Comparison of ENCODE assay signal across 3 cellular contexts in genomic region chr1:158830904-158831507, GRCh38.
TF ChIP-seq lines count a peak whose summit lies in the region.

TSS of gene MNDA (plus strand) at chr1:158831351. CDS start at chr1:158842154, 10,803 bp downstream.

TF ChIP-seq in liver, 16 proteins besides CTCF, POLR2A, EP300 and RAD21:
- TF ChIP-seq ZBTB33 (IDR thresholded peaks at IDR 0.05) (no peak), YY1 (IDR thresholded peaks at IDR 0.05) (peak; percentile 42)
TF ChIP-seq in liver: peak in this region for 1.

TF ChIP-seq in HepG2, 621 proteins besides CTCF, POLR2A, EP300 and RAD21:
- TF ChIP-seq PHB2 (IDR thresholded peaks at IDR 0.05; ENCODE audit: partially characterized antibody), result no peak
- TF ChIP-seq ZNF503 (CRISPR knock-in tag; IDR thresholded peaks at IDR 0.05), result no peak
- TF ChIP-seq NCOA2 (CRISPR knock-in tag; IDR thresholded peaks at IDR 0.05), result no peak
- no peak for TF ChIP-seq ZFP37 (CRISPR knock-in tag; IDR thresholded peaks at IDR 0.05; ENCODE audit: borderline replicate concordance)
- TF ChIP-seq ATF7 (IDR thresholded peaks at IDR 0.05), result no peak
- TF ChIP-seq ATF7 (CRISPR knock-in tag; IDR thresholded peaks at IDR 0.05), result no peak
- no peak for TF ChIP-seq TARDBP (CRISPR knock-in tag; IDR thresholded peaks at IDR 0.05)
- TF ChIP-seq RCOR2 (CRISPR knock-in tag; IDR thresholded peaks at IDR 0.05), result no peak
- no peak for TF ChIP-seq ZIK1 (CRISPR knock-in tag; IDR thresholded peaks at IDR 0.05; ENCODE audit: borderline replicate concordance, low read depth)
- TF ChIP-seq MAF1 (CRISPR knock-in tag; IDR thresholded peaks at IDR 0.05; ENCODE audit: borderline replicate concordance), result no peak
- TF ChIP-seq ZNF749 (CRISPR knock-in tag; IDR thresholded peaks at IDR 0.05; ENCODE audit: borderline replicate concordance), result no peak
- no peak for TF ChIP-seq TCF12 (IDR thresholded peaks at IDR 0.05)
- TF ChIP-seq TCF12 (CRISPR knock-in tag; IDR thresholded peaks at IDR 0.05), result no peak
- TF ChIP-seq KLF9 (CRISPR knock-in tag; IDR thresholded peaks at IDR 0.05; ENCODE audit: low read depth), result no peak
- TF ChIP-seq ZNF251 (CRISPR knock-in tag; IDR thresholded peaks at IDR 0.05), result no peak
- no peak for TF ChIP-seq ZNF713 (CRISPR knock-in tag; IDR thresholded peaks at IDR 0.05)
- no peak for TF ChIP-seq SOX6 (IDR thresholded peaks at IDR 0.05)
- no peak for TF ChIP-seq SOX6 (CRISPR knock-in tag; IDR thresholded peaks at IDR 0.05)
- TF ChIP-seq, protein P1, sequence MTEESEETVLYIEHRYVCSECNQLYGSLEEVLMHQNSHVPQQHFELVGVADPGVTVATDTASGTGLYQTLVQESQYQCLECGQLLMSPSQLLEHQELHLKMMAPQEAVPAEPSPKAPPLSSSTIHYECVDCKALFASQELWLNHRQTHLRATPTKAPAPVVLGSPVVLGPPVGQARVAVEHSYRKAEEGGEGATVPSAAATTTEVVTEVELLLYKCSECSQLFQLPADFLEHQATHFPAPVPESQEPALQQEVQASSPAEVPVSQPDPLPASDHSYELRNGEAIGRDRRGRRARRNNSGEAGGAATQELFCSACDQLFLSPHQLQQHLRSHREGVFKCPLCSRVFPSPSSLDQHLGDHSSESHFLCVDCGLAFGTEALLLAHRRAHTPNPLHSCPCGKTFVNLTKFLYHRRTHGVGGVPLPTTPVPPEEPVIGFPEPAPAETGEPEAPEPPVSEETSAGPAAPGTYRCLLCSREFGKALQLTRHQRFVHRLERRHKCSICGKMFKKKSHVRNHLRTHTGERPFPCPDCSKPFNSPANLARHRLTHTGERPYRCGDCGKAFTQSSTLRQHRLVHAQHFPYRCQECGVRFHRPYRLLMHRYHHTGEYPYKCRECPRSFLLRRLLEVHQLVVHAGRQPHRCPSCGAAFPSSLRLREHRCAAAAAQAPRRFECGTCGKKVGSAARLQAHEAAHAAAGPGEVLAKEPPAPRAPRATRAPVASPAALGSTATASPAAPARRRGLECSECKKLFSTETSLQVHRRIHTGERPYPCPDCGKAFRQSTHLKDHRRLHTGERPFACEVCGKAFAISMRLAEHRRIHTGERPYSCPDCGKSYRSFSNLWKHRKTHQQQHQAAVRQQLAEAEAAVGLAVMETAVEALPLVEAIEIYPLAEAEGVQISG (CRISPR knock-in tag; IDR thresholded peaks at IDR 0.05), result no peak
- TF ChIP-seq ATM (IDR thresholded peaks at IDR 0.05; ENCODE audit: borderline replicate concordance), result no peak
- TF ChIP-seq, protein P2, sequence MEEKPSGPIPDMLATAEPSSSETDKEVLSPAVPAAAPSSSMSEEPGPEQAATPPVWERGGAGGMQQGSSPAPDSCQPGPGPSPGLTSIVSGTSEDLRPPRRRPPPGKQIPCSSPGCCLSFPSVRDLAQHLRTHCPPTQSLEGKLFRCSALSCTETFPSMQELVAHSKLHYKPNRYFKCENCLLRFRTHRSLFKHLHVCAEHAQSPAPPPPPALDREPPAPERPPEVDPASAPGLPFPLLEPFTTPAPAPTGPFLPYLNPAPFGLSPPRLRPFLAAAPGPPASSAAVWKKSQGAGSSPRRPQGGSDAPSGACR (CRISPR knock-in tag; IDR thresholded peaks at IDR 0.05), result no peak

TF ChIP-seq in GM12878, 131 proteins besides CTCF, POLR2A, EP300 and RAD21 (continues in another document):
- TF ChIP-seq IRF4 (IDR thresholded peaks at IDR 0.05; ENCODE audit: low read depth, low read length) (peak; percentile 79; the same call in 1 of the 2 replicates), IRF5 (IDR thresholded peaks at IDR 0.05; ENCODE audit: borderline replicate concordance) (no peak), SMARCA5 (IDR thresholded peaks at IDR 0.05) (0 out of 2 replicates have a peak, but pooled peaks have one; percentile 36), E4F1 (IDR thresholded peaks at IDR 0.05; ENCODE audit: borderline replicate concordance, partially characterized antibody) (no peak), HDAC6 (IDR thresholded peaks at IDR 0.05; ENCODE audit: unreplicated experiment) (no peak), MTA2 (IDR thresholded peaks at IDR 0.05; ENCODE audit: low read depth) (peak; percentile 13; the same call in 1 of the 2 replicates), MXI1 (IDR thresholded peaks at IDR 0.05; ENCODE audit: low read depth, low read length) (peak; percentile 58; the same call in 1 of the 2 replicates), BACH1 (IDR thresholded peaks at IDR 0.05; ENCODE audit: borderline replicate concordance) (no peak), NFYA (IDR thresholded peaks at IDR 0.05; ENCODE audit: borderline replicate concordance, low read depth, low read length) (no peak), CREB1 (IDR thresholded peaks at IDR 0.05; ENCODE audit: low read depth) (peak; percentile 45; the same call in 1 of the 2 replicates), STAT1 (conservative IDR thresholded peaks at IDR 0.05) (no peak), NBN (IDR thresholded peaks at IDR 0.05) (0 out of 2 replicates have a peak, but pooled peaks have one; percentile 49), LARP7 (IDR thresholded peaks at IDR 0.05) (no peak), RAD51 (IDR thresholded peaks at IDR 0.05) (0 out of 2 replicates have a peak, but pooled peaks have one; percentile 34), PAX5 (IDR thresholded peaks at IDR 0.05; ENCODE audit: borderline replicate concordance, low read depth, low read length) (no peak), STAT3 (IDR thresholded peaks at IDR 0.05; ENCODE audit: low read depth, low read length) (0 out of 2 replicates have a peak, but pooled peaks have one; percentile 48), KLF5 (IDR thresholded peaks at IDR 0.05; ENCODE audit: partially characterized antibody) (no peak), NFIC (IDR thresholded peaks at IDR 0.05; ENCODE audit: low read depth, low read length) (peak; percentile 31; the same call in 1 of the 2 replicates), ETV6 (conservative IDR thresholded peaks at IDR 0.05 in 1 of 2, IDR thresholded peaks at IDR 0.05 in 1 of 2; ENCODE audit: borderline replicate concordance in 1 of 2, low read depth in 1 of 2) (no peak; a peak in 1 of 4 replicates), HCFC1 (IDR thresholded peaks at IDR 0.05; ENCODE audit: low read length) (no peak), RUNX3 (IDR thresholded peaks at IDR 0.05; ENCODE audit: low read length) (peak; percentile 24), PAX8 (IDR thresholded peaks at IDR 0.05) (peak; percentile 52; the same call in 1 of the 2 replicates), ESRRA (IDR thresholded peaks at IDR 0.05; ENCODE audit: low read length) (no peak), MEF2A (IDR thresholded peaks at IDR 0.05; ENCODE audit: insufficient read depth, low read depth, low read length) (peak; percentile 47; the same call in 1 of the 2 replicates), CREM (IDR thresholded peaks at IDR 0.05; ENCODE audit: low read depth) (peak; percentile 37; the same call in 1 of the 2 replicates), MEF2B (IDR thresholded peaks at IDR 0.05; ENCODE audit: partially characterized antibody, poor library complexity, severe bottlenecking) (peak; percentile 5), ATF7 (IDR thresholded peaks at IDR 0.05; ENCODE audit: low read depth) (peak; percentile 92), TCF7 (IDR thresholded peaks at IDR 0.05; ENCODE audit: borderline replicate concordance) (peak; percentile 80), RCOR1 (conservative IDR thresholded peaks at IDR 0.05; ENCODE audit: low read depth, low read length) (0 out of 2 replicates have a peak, but pooled peaks have one; percentile 26)
- TF ChIP-seq, protein P3, sequence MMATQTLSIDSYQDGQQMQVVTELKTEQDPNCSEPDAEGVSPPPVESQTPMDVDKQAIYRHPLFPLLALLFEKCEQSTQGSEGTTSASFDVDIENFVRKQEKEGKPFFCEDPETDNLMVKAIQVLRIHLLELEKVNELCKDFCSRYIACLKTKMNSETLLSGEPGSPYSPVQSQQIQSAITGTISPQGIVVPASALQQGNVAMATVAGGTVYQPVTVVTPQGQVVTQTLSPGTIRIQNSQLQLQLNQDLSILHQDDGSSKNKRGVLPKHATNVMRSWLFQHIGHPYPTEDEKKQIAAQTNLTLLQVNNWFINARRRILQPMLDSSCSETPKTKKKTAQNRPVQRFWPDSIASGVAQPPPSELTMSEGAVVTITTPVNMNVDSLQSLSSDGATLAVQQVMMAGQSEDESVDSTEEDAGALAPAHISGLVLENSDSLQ (IDR thresholded peaks at IDR 0.05), result peak; percentile 81
- TF ChIP-seq, protein P4, sequence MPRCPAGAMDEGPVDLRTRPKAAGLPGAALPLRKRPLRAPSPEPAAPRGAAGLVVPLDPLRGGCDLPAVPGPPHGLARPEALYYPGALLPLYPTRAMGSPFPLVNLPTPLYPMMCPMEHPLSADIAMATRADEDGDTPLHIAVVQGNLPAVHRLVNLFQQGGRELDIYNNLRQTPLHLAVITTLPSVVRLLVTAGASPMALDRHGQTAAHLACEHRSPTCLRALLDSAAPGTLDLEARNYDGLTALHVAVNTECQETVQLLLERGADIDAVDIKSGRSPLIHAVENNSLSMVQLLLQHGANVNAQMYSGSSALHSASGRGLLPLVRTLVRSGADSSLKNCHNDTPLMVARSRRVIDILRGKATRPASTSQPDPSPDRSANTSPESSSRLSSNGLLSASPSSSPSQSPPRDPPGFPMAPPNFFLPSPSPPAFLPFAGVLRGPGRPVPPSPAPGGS (IDR thresholded peaks at IDR 0.05; ENCODE audit: borderline replicate concordance, insufficient read depth, low read depth, low read length, poor library complexity, severe bottlenecking), result no peak
- TF ChIP-seq, protein P5, sequence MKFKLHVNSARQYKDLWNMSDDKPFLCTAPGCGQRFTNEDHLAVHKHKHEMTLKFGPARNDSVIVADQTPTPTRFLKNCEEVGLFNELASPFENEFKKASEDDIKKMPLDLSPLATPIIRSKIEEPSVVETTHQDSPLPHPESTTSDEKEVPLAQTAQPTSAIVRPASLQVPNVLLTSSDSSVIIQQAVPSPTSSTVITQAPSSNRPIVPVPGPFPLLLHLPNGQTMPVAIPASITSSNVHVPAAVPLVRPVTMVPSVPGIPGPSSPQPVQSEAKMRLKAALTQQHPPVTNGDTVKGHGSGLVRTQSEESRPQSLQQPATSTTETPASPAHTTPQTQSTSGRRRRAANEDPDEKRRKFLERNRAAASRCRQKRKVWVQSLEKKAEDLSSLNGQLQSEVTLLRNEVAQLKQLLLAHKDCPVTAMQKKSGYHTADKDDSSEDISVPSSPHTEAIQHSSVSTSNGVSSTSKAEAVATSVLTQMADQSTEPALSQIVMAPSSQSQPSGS (IDR thresholded peaks at IDR 0.05; ENCODE audit: low read length), result peak; percentile 59; the same call in 1 of the 2 replicates
- TF ChIP-seq, protein P6, sequence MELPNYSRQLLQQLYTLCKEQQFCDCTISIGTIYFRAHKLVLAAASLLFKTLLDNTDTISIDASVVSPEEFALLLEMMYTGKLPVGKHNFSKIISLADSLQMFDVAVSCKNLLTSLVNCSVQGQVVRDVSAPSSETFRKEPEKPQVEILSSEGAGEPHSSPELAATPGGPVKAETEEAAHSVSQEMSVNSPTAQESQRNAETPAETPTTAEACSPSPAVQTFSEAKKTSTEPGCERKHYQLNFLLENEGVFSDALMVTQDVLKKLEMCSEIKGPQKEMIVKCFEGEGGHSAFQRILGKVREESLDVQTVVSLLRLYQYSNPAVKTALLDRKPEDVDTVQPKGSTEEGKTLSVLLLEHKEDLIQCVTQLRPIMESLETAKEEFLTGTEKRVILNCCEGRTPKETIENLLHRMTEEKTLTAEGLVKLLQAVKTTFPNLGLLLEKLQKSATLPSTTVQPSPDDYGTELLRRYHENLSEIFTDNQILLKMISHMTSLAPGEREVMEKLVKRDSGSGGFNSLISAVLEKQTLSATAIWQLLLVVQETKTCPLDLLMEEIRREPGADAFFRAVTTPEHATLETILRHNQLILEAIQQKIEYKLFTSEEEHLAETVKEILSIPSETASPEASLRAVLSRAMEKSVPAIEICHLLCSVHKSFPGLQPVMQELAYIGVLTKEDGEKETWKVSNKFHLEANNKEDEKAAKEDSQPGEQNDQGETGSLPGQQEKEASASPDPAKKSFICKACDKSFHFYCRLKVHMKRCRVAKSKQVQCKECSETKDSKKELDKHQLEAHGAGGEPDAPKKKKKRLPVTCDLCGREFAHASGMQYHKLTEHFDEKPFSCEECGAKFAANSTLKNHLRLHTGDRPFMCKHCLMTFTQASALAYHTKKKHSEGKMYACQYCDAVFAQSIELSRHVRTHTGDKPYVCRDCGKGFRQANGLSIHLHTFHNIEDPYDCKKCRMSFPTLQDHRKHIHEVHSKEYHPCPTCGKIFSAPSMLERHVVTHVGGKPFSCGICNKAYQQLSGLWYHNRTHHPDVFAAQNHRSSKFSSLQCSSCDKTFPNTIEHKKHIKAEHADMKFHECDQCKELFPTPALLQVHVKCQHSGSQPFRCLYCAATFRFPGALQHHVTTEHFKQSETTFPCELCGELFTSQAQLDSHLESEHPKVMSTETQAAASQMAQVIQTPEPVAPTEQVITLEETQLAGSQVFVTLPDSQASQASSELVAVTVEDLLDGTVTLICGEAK (IDR thresholded peaks at IDR 0.05; ENCODE audit: borderline replicate concordance), result no peak
- TF ChIP-seq, protein P7, sequence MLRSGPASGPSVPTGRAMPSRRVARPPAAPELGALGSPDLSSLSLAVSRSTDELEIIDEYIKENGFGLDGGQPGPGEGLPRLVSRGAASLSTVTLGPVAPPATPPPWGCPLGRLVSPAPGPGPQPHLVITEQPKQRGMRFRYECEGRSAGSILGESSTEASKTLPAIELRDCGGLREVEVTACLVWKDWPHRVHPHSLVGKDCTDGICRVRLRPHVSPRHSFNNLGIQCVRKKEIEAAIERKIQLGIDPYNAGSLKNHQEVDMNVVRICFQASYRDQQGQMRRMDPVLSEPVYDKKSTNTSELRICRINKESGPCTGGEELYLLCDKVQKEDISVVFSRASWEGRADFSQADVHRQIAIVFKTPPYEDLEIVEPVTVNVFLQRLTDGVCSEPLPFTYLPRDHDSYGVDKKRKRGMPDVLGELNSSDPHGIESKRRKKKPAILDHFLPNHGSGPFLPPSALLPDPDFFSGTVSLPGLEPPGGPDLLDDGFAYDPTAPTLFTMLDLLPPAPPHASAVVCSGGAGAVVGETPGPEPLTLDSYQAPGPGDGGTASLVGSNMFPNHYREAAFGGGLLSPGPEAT (IDR thresholded peaks at IDR 0.05; ENCODE audit: low read depth), result peak; percentile 25; the same call in 1 of the 2 replicates
